ENCODE assay signal across 1 cellular context in genomic region chrX:154547245-154548027, GRCh38.
TF ChIP-seq lines count a peak whose summit lies in the region.

A gene with protein sequence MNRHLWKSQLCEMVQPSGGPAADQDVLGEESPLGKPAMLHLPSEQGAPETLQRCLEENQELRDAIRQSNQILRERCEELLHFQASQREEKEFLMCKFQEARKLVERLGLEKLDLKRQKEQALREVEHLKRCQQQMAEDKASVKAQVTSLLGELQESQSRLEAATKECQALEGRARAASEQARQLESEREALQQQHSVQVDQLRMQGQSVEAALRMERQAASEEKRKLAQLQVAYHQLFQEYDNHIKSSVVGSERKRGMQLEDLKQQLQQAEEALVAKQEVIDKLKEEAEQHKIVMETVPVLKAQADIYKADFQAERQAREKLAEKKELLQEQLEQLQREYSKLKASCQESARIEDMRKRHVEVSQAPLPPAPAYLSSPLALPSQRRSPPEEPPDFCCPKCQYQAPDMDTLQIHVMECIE (plus strand): TSS chrX:154547620. CDS start chrX:154552003, 4,383 bp downstream.

TF ChIP-seq in K562, 482 proteins besides CTCF, POLR2A, EP300 and RAD21 (continued from another document):
- TF ChIP-seq REST (CRISPR knock-in tag; IDR thresholded peaks at IDR 0.05; ENCODE audit: low read depth) (no peak), AFF1 (IDR thresholded peaks at IDR 0.05; ENCODE audit: low read depth in 1 of 2, partially characterized antibody in 2 of 2) (peak in 1 of 2 experiments; percentile 33), LCOR (CRISPR knock-in tag; IDR thresholded peaks at IDR 0.05) (peak; percentile 59; the same call in 1 of the 2 replicates), ZNF75A (CRISPR knock-in tag; IDR thresholded peaks at IDR 0.05) (no peak), SREBF1 (IDR thresholded peaks at IDR 0.05; ENCODE audit: borderline replicate concordance, low read depth, low read length) (no peak), L3MBTL2 (IDR thresholded peaks at IDR 0.05) (0 out of 2 replicates have a peak, but pooled peaks have one; percentile 11), ELF2 (CRISPR knock-in tag; IDR thresholded peaks at IDR 0.05) (peak; percentile 96), SUPT5H (IDR thresholded peaks at IDR 0.05) (peak; percentile 54), PHF20 (IDR thresholded peaks at IDR 0.05; ENCODE audit: partially characterized antibody) (peak; percentile 90), NR1H2 (CRISPR knock-in tag; IDR thresholded peaks at IDR 0.05) (0 out of 2 replicates have a peak, but pooled peaks have one; percentile 15), MCM7 (IDR thresholded peaks at IDR 0.05) (no peak), EGR1 (conservative IDR thresholded peaks at IDR 0.05) (peak; percentile 85), TBP (optimal IDR thresholded peaks at IDR 0.05; ENCODE audit: low read depth, low read length) (peak; percentile 38), ZNF23 (CRISPR knock-in tag; IDR thresholded peaks at IDR 0.05) (no peak), FOXJ2 (tag; IDR thresholded peaks at IDR 0.05) (no peak)
